13 cellular contexts compared by ENCODE assay signal in the genomic region with DNA sequence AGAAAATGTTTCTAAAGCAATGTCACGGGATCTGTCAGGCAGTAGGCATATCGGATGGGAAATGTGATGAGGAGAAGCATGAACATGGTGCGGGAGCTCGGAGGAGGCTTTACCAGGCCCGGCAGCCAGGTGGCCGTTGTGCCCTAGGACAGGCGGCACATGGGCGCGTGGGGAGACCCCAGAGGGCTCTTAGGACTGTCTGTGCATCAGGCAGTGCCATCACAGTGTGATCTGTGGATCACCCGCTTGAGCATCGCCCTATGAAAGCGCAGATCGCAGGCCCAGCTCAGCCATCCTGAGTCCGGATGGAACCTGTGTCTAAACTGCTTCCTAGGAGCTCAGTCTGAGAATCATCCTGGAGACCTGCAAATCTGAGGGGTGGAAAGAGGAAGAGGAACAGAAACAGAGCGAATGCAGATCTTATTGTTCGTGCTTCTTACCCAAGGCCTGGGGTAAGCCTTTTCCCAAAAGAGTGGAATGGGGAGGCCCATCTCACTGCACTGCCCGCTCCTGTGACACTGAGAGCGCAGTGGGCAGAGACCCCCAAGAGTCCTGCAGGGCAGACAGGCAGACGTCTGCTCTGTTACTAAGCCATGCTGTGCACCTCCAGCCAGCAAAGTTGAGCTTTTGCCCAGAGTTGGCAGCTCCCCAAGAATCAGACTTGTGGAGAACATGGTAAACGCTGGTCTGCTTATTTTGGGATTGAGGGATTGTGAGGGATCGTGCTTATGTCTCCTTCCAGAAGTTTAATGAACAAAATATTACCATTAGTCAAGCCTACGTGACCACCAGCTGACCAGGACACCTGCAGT.
A peak's percentile ranks its signal among the peaks of the same experiment; 100 is the strongest.
DNase-seq lines count a peak whose midpoint lies in the region; ATAC-seq, FAIRE-seq and TF ChIP-seq lines count a peak whose summit lies in the region.
"Had no signal": no experiment of that assay in that cellular context is flagged by ENCODE, and none has a peak within 500 bp of the region (broad histone marks: within the 10 kb centered on the region; RNA-seq: fewer than 3 reads in every experiment).

No MANE protein-coding gene starts in this region.

- intact Hi-C loops in right lobe of liver (cut with DNase I): no loop called here
- intact Hi-C loops in HepG2 (cut with micrococcal nuclease; ENCODE audit: unreplicated experiment): no loop called here
- intact Hi-C loops in dendritic cell treated with granulocyte-macrophage colony-stimulating factor and Interleukin-4, amounts not matched to agents 40 ng/mL and 50 ng/mL, for 4 days (cut with micrococcal nuclease): no loop called here
- intact Hi-C loops in activated CD8-positive, alpha-beta T cell treated with anti-CD3 and anti-CD28 coated beads for 36 hours (cut with micrococcal nuclease): no loop called here

- 69% methylated on average over 12 of the region's 22 CpGs for WGBS in right lobe of liver (ENCODE audit: insufficient coverage, low coverage, low lambda C conversion rate, missing lambda C conversion rate)
- WGBS in HepG2 (ENCODE audit: low lambda C conversion rate): 70% methylated on average over 16 of the region's 22 CpGs

- in situ Hi-C loops in HepG2 (cut with HindIII; ENCODE audit: extremely low pct_ligation_motif_present, low pct_unique_long_range_greater_than_20kb): no loop called here

- no peaks in the 10 kb centered on the region for H4K20me1 ChIP-seq in HepG2 (ENCODE audit: insufficient read depth, low read length)

- CTCF ChIA-PET in HepG2 (lab: Yijun Ruan, JAX; ENCODE audit: low intra/inter-chr PET ratio, low total read pairs): no interaction called here
- CTCF ChIA-PET in activated CD8-positive, alpha-beta T cell treated with anti-CD3 and anti-CD28 coated beads for 36 hours (lab: Charles Lee): interaction anchor here (0.6 to 0.8 kb wide), 2 partner anchors 32 to 122 kb away, joined by 3 read pairs; no protein-coding TSS in a partner anchor

- H3K27ac Mint-ChIP-seq in dendritic cell treated with granulocyte-macrophage colony-stimulating factor and Interleukin-4, amounts not matched to agents 40 ng/mL and 50 ng/mL, for 4 days: peak overlapping the region; percentile 40
- peak overlapping the region in 2 of 3 experiments; percentile 54 to 57 for H3K27ac Mint-ChIP-seq in nephron
- H3K27ac Mint-ChIP-seq in stimulated activated naive CD8-positive, alpha-beta T cell treated with anti-CD3 and anti-CD28 coated beads, Interleukin-15, amount 100 ng/mL, for 72 hours: no peak overlapping the region
- H3K27ac Mint-ChIP-seq in activated CD8-positive, alpha-beta T cell treated with anti-CD3 and anti-CD28 coated beads for 36 hours: no peak overlapping the region
- H3K27ac Mint-ChIP-seq: T-helper 1 cell treated with Interleukin-12 subunit alpha and Interleukin-12 subunit beta and Interleukin-4 antibody, amounts not matched to agents 30 μg/mL and 1 μg/mL, for 36 hours had no signal

- no peak for FAIRE-seq in HepG2 (lab: Jason Lieb, UNC)
- FAIRE-seq: urothelium cell line had no signal

- no peaks in the 10 kb centered on the region for H3K9me3 Mint-ChIP-seq in dendritic cell treated with granulocyte-macrophage colony-stimulating factor and Interleukin-4, amounts not matched to agents 40 ng/mL and 50 ng/mL, for 4 days
- H3K9me3 Mint-ChIP-seq in nephron: no peaks in the 10 kb centered on the region
- no peaks in the 10 kb centered on the region for H3K9me3 Mint-ChIP-seq in stimulated activated naive CD8-positive, alpha-beta T cell treated with anti-CD3 and anti-CD28 coated beads, Interleukin-15, amount 100 ng/mL, for 72 hours
- no peaks in the 10 kb centered on the region for H3K9me3 Mint-ChIP-seq in activated CD8-positive, alpha-beta T cell treated with anti-CD3 and anti-CD28 coated beads for 36 hours
- H3K9me3 Mint-ChIP-seq: T-helper 1 cell treated with Interleukin-12 subunit alpha and Interleukin-12 subunit beta and Interleukin-4 antibody, amounts not matched to agents 30 μg/mL and 1 μg/mL, for 36 hours had no signal

- peak; percentile 15 to 49 (median 34) for ATAC-seq in right lobe of liver
- ATAC-seq in HepG2: no peak
- no peak for ATAC-seq in stimulated activated naive CD8-positive, alpha-beta T cell treated with anti-CD3 and anti-CD28 coated beads, Interleukin-15, amount 100 ng/mL, for 72 hours
- no peak for ATAC-seq in activated CD8-positive, alpha-beta T cell treated with anti-CD3 and anti-CD28 coated beads for 36 hours

- H3K9me3 ChIP-seq in right lobe of liver (no peaks in the 10 kb centered on the region), HepG2 (ENCODE audit: low read length) (no peaks in the 10 kb centered on the region)
- H3K9me3 ChIP-seq in effector memory CD4-positive, alpha-beta T cell (ENCODE audit: control insufficient read depth, low read length): no peaks in the 10 kb centered on the region

- no peak for TF ChIP-seq POLR2A in right lobe of liver (IDR thresholded peaks at IDR 0.05)
- no peak for TF ChIP-seq POLR2A in HepG2 (IDR thresholded peaks at IDR 0.05; ENCODE audit: insufficient read depth in 1 of 2, low read depth in 2 of 2, low read length in 2 of 2)

- H3K4me3 ChIP-seq in right lobe of liver (no peak overlapping the region), HepG2 (replicated peaks in 1 of 3; ENCODE audit: insufficient read depth in 1 of 3, low read depth in 2 of 3, low read length in 3 of 3) (no peak overlapping the region)
- no peak overlapping the region for H3K4me3 ChIP-seq in effector memory CD4-positive, alpha-beta T cell (ENCODE audit: insufficient read depth, low read depth, low read length, poor library complexity, severe bottlenecking)

- H3K27me3 Mint-ChIP-seq in dendritic cell treated with granulocyte-macrophage colony-stimulating factor and Interleukin-4, amounts not matched to agents 40 ng/mL and 50 ng/mL, for 4 days: no peaks in the 10 kb centered on the region
- peaks cover 9% of the 10 kb centered on the region for H3K27me3 Mint-ChIP-seq in nephron (ENCODE audit: low read depth)
- no peaks in the 10 kb centered on the region for H3K27me3 Mint-ChIP-seq in stimulated activated naive CD8-positive, alpha-beta T cell treated with anti-CD3 and anti-CD28 coated beads, Interleukin-15, amount 100 ng/mL, for 72 hours
- no peaks in the 10 kb centered on the region for H3K27me3 Mint-ChIP-seq in activated CD8-positive, alpha-beta T cell treated with anti-CD3 and anti-CD28 coated beads for 36 hours

- no peaks in the 10 kb centered on the region for H3K36me3 Mint-ChIP-seq in dendritic cell treated with granulocyte-macrophage colony-stimulating factor and Interleukin-4, amounts not matched to agents 40 ng/mL and 50 ng/mL, for 4 days (ENCODE audit: low read depth)
- no peaks in the 10 kb centered on the region for H3K36me3 Mint-ChIP-seq in nephron (ENCODE audit: low read depth)
- no peaks in the 10 kb centered on the region for H3K36me3 Mint-ChIP-seq in activated CD8-positive, alpha-beta T cell treated with anti-CD3 and anti-CD28 coated beads for 36 hours (ENCODE audit: low read depth)

- H3K4me1 Mint-ChIP-seq in dendritic cell treated with granulocyte-macrophage colony-stimulating factor and Interleukin-4, amounts not matched to agents 40 ng/mL and 50 ng/mL, for 4 days (ENCODE audit: low read depth): peaks cover 85% of the 10 kb centered on the region
- peaks cover 55% of the 10 kb centered on the region for H3K4me1 Mint-ChIP-seq in nephron
- no peaks in the 10 kb centered on the region for H3K4me1 Mint-ChIP-seq in stimulated activated naive CD8-positive, alpha-beta T cell treated with anti-CD3 and anti-CD28 coated beads, Interleukin-15, amount 100 ng/mL, for 72 hours
- H3K4me1 Mint-ChIP-seq in activated CD8-positive, alpha-beta T cell treated with anti-CD3 and anti-CD28 coated beads for 36 hours (ENCODE audit: low read depth): peaks cover 3% of the 10 kb centered on the region

- no peak overlapping the region for H3K4me2 ChIP-seq in HepG2 (ENCODE audit: low read depth, low read length)

- DNase-seq in right lobe of liver (peak; percentile 62 to 87 (median 69)), HepG2 (ENCODE audit: low spot score) (no peak), NCI-H526 treated with DMSO at 0.1 percent for 48 hours (lab: John Stamatoyannopoulos, UW) (no peak)
- no peak for DNase-seq in stimulated activated naive CD8-positive, alpha-beta T cell treated with anti-CD3 and anti-CD28 coated beads, Interleukin-15, amount 100 ng/mL, for 72 hours
- DNase-seq in effector memory CD4-positive, alpha-beta T cell: no peak
- DNase-seq in activated CD8-positive, alpha-beta T cell treated with anti-CD3 and anti-CD28 coated beads for 36 hours: no peak
- DNase-seq: mammary epithelial cell; NCI-H187 treated with DMSO at 0.1 percent for 48 hours; stimulated activated CD4-positive, alpha-beta T cell treated with anti-CD3 and anti-CD28 coated beads, Interleukin-1b, Interleukin-23, amount 100 ng/mL, for 48 hours had no signal

- H3K27me3 ChIP-seq in right lobe of liver: no peaks in the 10 kb centered on the region
- H3K27me3 ChIP-seq in HepG2 (ENCODE audit: control insufficient read depth in 1 of 2, insufficient read depth in 2 of 2, low read length in 2 of 2): no peaks in the 10 kb centered on the region
- no peaks in the 10 kb centered on the region for H3K27me3 ChIP-seq in effector memory CD4-positive, alpha-beta T cell (replicated peaks; ENCODE audit: control insufficient read depth, insufficient read depth, low read length, poor library complexity, severe bottlenecking)

- H3K36me3 ChIP-seq in right lobe of liver (no peaks in the 10 kb centered on the region), HepG2 (replicated peaks in 1 of 2; ENCODE audit: control insufficient read depth in 1 of 2, insufficient read depth in 2 of 2, low read length in 2 of 2) (no peaks in the 10 kb centered on the region)
- H3K36me3 ChIP-seq in effector memory CD4-positive, alpha-beta T cell (ENCODE audit: control insufficient read depth, insufficient read depth, low read length): no peaks in the 10 kb centered on the region

- no peak overlapping the region for H3K4me3 Mint-ChIP-seq in dendritic cell treated with granulocyte-macrophage colony-stimulating factor and Interleukin-4, amounts not matched to agents 40 ng/mL and 50 ng/mL, for 4 days
- no peak overlapping the region for H3K4me3 Mint-ChIP-seq in nephron
- no peak overlapping the region for H3K4me3 Mint-ChIP-seq in stimulated activated naive CD8-positive, alpha-beta T cell treated with anti-CD3 and anti-CD28 coated beads, Interleukin-15, amount 100 ng/mL, for 72 hours
- H3K4me3 Mint-ChIP-seq in activated CD8-positive, alpha-beta T cell treated with anti-CD3 and anti-CD28 coated beads for 36 hours: no peak overlapping the region
- H3K4me3 Mint-ChIP-seq: T-helper 1 cell treated with Interleukin-12 subunit alpha and Interleukin-12 subunit beta and Interleukin-4 antibody, amounts not matched to agents 30 μg/mL and 1 μg/mL, for 36 hours had no signal

- TF ChIP-seq CTCF in right lobe of liver (IDR thresholded peaks at IDR 0.05) (no peak), HepG2 (CRISPR knock-in tag; IDR thresholded peaks at IDR 0.05) (no peak), nephron (IDR thresholded peaks at IDR 0.05; ENCODE audit: unreplicated experiment in 3 of 3) (no peak)
- no peak for TF ChIP-seq CTCF in activated CD8-positive, alpha-beta T cell treated with anti-CD3 and anti-CD28 coated beads for 36 hours (IDR thresholded peaks at IDR 0.05)

- H2AFZ ChIP-seq in HepG2 (ENCODE audit: low read length): no peak overlapping the region

- TF ChIP-seq RAD21 in HepG2 (CRISPR knock-in tag; IDR thresholded peaks at IDR 0.05): no peak

- H3K27ac ChIP-seq in right lobe of liver (no peak overlapping the region), HepG2 (ENCODE audit: extremely low read length, insufficient read depth, low read length) (no peak overlapping the region)
- H3K27ac ChIP-seq in effector memory CD4-positive, alpha-beta T cell (ENCODE audit: insufficient read depth, low read length, poor library complexity, severe bottlenecking): no peak overlapping the region

- H3K79me2 ChIP-seq in HepG2 (ENCODE audit: insufficient read depth, low read length): no peaks in the 10 kb centered on the region

- no peak overlapping the region for H3K9ac ChIP-seq in HepG2 (ENCODE audit: insufficient read depth, low read depth, low read length)

- POLR2A ChIA-PET in HepG2 (lab: Yijun Ruan, JAX): no interaction called here
- POLR2A ChIA-PET in activated CD8-positive, alpha-beta T cell treated with anti-CD3 and anti-CD28 coated beads for 36 hours (lab: Charles Lee): interaction anchor here (0.6 kb wide), 1 partner anchor 19 kb away, joined by 3 read pairs; no protein-coding TSS in a partner anchor

- TF ChIP-seq EP300 in HepG2 (IDR thresholded peaks at IDR 0.05; ENCODE audit: low read depth in 2 of 2, low read length in 2 of 2) (no peak), HepG2 (CRISPR knock-in tag; IDR thresholded peaks at IDR 0.05; ENCODE audit: borderline replicate concordance) (no peak)

- peaks cover 0 to 32% (median 10%) of the 10 kb centered on the region in 4 donors for H3K4me1 ChIP-seq in right lobe of liver
- peaks cover 52% of the 10 kb centered on the region for H3K4me1 ChIP-seq in HepG2 (ENCODE audit: insufficient read depth, low read length)
- H3K4me1 ChIP-seq in effector memory CD4-positive, alpha-beta T cell (ENCODE audit: control insufficient read depth, insufficient read depth, low read length, poor library complexity, severe bottlenecking): no peaks in the 10 kb centered on the region

- no TSS peak for BruUV-seq in HepG2 (replicated peaks; lab: Mats Ljungman, UMichigan)

Comparison
In these comparisons a context has a peak if more than half of its experiments do, and no peak if none do; other contexts are left out.
1. ATAC-seq: peak in right lobe of liver (4 of 4); none in HepG2 (single experiment), stimulated activated naive CD8-positive, alpha-beta T cell treated with anti-CD3 and anti-CD28 coated beads, Interleukin-15, amount 100 ng/mL, for 72 hours (single experiment) and activated CD8-positive, alpha-beta T cell treated with anti-CD3 and anti-CD28 coated beads for 36 hours (single experiment).
2. DNase-seq: peak in right lobe of liver (3 of 3); none in HepG2 (single experiment), stimulated activated naive CD8-positive, alpha-beta T cell treated with anti-CD3 and anti-CD28 coated beads, Interleukin-15, amount 100 ng/mL, for 72 hours (0 of 2), effector memory CD4-positive, alpha-beta T cell (0 of 3), NCI-H526 treated with DMSO at 0.1 percent for 48 hours (single experiment) and activated CD8-positive, alpha-beta T cell treated with anti-CD3 and anti-CD28 coated beads for 36 hours (single experiment).
3. H3K27ac Mint-ChIP-seq: peak in dendritic cell treated with granulocyte-macrophage colony-stimulating factor and Interleukin-4, amounts not matched to agents 40 ng/mL and 50 ng/mL, for 4 days (single experiment) and nephron (2 of 3); none in stimulated activated naive CD8-positive, alpha-beta T cell treated with anti-CD3 and anti-CD28 coated beads, Interleukin-15, amount 100 ng/mL, for 72 hours (0 of 2) and activated CD8-positive, alpha-beta T cell treated with anti-CD3 and anti-CD28 coated beads for 36 hours (single experiment).